ENCODE assay signal across 34 cellular contexts in genomic region chr14:95337052-95337595, GRCh38.
"Had no signal": no experiment of that assay in that cellular context is flagged by ENCODE, and none has a peak within 500 bp of the region (broad histone marks: within the 10 kb centered on the region; RNA-seq: fewer than 3 reads in every experiment).

No MANE protein-coding gene starts in this region.

- H3K9me3 Mint-ChIP-seq: activated B cell treated with CpG ODN at 0.5 μM for 24 hours; activated CD4-positive, alpha-beta memory T cell treated with anti-CD3 and anti-CD28 coated beads for 36 hours; activated naive CD4-positive, alpha-beta T cell treated with anti-CD3 and anti-CD28 coated beads, Interleukin-2, amount 10 ng/mL, durations not matched to agents 7 days and 5 days; activated naive CD8-positive, alpha-beta T cell treated with anti-CD3 and anti-CD28 coated beads, Interleukin-2, amount 50 U/mL, for 24 hours; activated T-cell treated with anti-CD3 and anti-CD28 coated beads, Interleukin-2, amount 50 U/mL, for 4 hours; activated T-helper 1 cell treated with anti-CD3 and anti-CD28 coated beads, Interleukin-12 subunit alpha, Interleukin-12 subunit beta, Interleukin-2, Interleukin-4 antibody, amounts not matched to agents 30 ng/mL and 10 ng/mL and 1 ng/mL, durations not matched to agents 14 hours and 24 hours and 36 hours had no signal

- H3K27ac ChIP-seq: brain microvascular endothelial cell, cardiac muscle cell, VCaP had no signal

- H3K36me3 Mint-ChIP-seq: activated CD4-positive, alpha-beta memory T cell treated with anti-CD3 and anti-CD28 coated beads for 36 hours; activated naive CD4-positive, alpha-beta T cell treated with anti-CD3 and anti-CD28 coated beads, Interleukin-2, amount 10 ng/mL, durations not matched to agents 7 days and 5 days; activated naive CD8-positive, alpha-beta T cell had no signal

- H3K9me3 ChIP-seq: MG63 had no signal

- H3K4me3 Mint-ChIP-seq: activated B cell treated with CpG ODN at 0.5 μM for 24 hours; activated CD4-positive, alpha-beta memory T cell treated with anti-CD3 and anti-CD28 coated beads for 36 hours; activated naive CD4-positive, alpha-beta T cell treated with anti-CD3 and anti-CD28 coated beads, Interleukin-2, amount 10 ng/mL, durations not matched to agents 7 days and 5 days; activated naive CD8-positive, alpha-beta T cell; activated naive CD8-positive, alpha-beta T cell treated with anti-CD3 and anti-CD28 coated beads, Interleukin-2, amount 50 U/mL, for 24 hours; activated T-cell treated with anti-CD3 and anti-CD28 coated beads, Interleukin-2, amount 50 U/mL, for 4 hours; activated T-helper 1 cell treated with anti-CD3 and anti-CD28 coated beads, Interleukin-12 subunit alpha, Interleukin-12 subunit beta, Interleukin-2, Interleukin-4 antibody, amounts not matched to agents 30 ng/mL and 10 ng/mL and 1 ng/mL, durations not matched to agents 14 hours and 24 hours and 36 hours had no signal

- ATAC-seq: activated naive CD8-positive, alpha-beta T cell treated with anti-CD3 and anti-CD28 coated beads, Interleukin-2, amount 50 U/mL, for 24 hours; activated T-cell treated with anti-CD3 and anti-CD28 coated beads, Interleukin-2, amount 50 U/mL, for 4 hours had no signal

- H3K4me3 ChIP-seq: cardiac muscle cell, MG63 had no signal

- H3K36me3 ChIP-seq: brain microvascular endothelial cell, cardiac muscle cell, MG63 had no signal

- H3K4me1 Mint-ChIP-seq: activated naive CD4-positive, alpha-beta T cell treated with anti-CD3 and anti-CD28 coated beads, Interleukin-2, amount 10 ng/mL, durations not matched to agents 7 days and 5 days had no signal

- H3K27ac Mint-ChIP-seq: activated B cell treated with CpG ODN at 0.5 μM for 24 hours; activated CD4-positive, alpha-beta memory T cell treated with anti-CD3 and anti-CD28 coated beads for 36 hours; activated naive CD4-positive, alpha-beta T cell treated with anti-CD3 and anti-CD28 coated beads, Interleukin-2, amount 10 ng/mL, durations not matched to agents 7 days and 5 days; activated naive CD8-positive, alpha-beta T cell; activated naive CD8-positive, alpha-beta T cell treated with anti-CD3 and anti-CD28 coated beads, Interleukin-2, amount 50 U/mL, for 24 hours; activated T-helper 1 cell treated with anti-CD3 and anti-CD28 coated beads, Interleukin-12 subunit alpha, Interleukin-12 subunit beta, Interleukin-2, Interleukin-4 antibody, amounts not matched to agents 30 ng/mL and 10 ng/mL and 1 ng/mL, durations not matched to agents 14 hours and 24 hours and 36 hours had no signal

- DNase-seq: activated B cell treated with CpG ODN at 0.5 μM for 24 hours; activated CD4-positive, alpha-beta memory T cell treated with anti-CD3 and anti-CD28 coated beads for 36 hours; activated CD4-positive, alpha-beta T cell treated with anti-CD3 and anti-CD28 coated beads for 4 hours; activated CD4-positive, alpha-beta T cell treated with anti-CD3 and anti-CD28 coated beads, Interleukin-2, amount 50 U/mL, for 1 hour; activated CD4-positive, CD25-positive, alpha-beta regulatory T cell treated with anti-CD3 and anti-CD28 coated beads, Interleukin-2, amount 50 U/mL, for 72 hours; activated CD8-positive, alpha-beta memory T cell treated with anti-CD3 and anti-CD28 coated beads, Interleukin-2, amount 50 U/mL, for 4 hours; activated gamma-delta T cell treated with Interleukin-2 at 50 U/mL for 16 hours; activated naive CD4-positive, alpha-beta T cell treated with anti-CD3 and anti-CD28 coated beads, Interleukin-2, amount 10 ng/mL, durations not matched to agents 7 days and 5 days; activated naive CD8-positive, alpha-beta T cell treated with anti-CD3 and anti-CD28 coated beads, Interleukin-2, amount 50 U/mL, for 24 hours; activated T-cell treated with anti-CD3 and anti-CD28 coated beads for 4 hours; activated T-cell treated with anti-CD3 and anti-CD28 coated beads, Interleukin-2, amount 50 U/mL, for 4 hours; anterior cingulate cortex; brain microvascular endothelial cell; Kasumi-1; KG1; MG63; NCI-H1092; NCI-H1436 treated with DMSO at 0.1 percent for 48 hours; NCI-H1694 treated with DMSO at 0.1 percent for 48 hours; NCI-H2029; NCI-H2107; NCI-H2171; NCI-H226; NCI-H524 treated with DMSO at 0.1 percent for 48 hours; OCI-M1; Right ventricle myocardium superior; SW 1271; T-helper 1 cell; T-helper 2 cell; T-helper 9 cell had no signal

- H3K27me3 ChIP-seq: brain microvascular endothelial cell, MG63 had no signal
